In the genomic region with DNA sequence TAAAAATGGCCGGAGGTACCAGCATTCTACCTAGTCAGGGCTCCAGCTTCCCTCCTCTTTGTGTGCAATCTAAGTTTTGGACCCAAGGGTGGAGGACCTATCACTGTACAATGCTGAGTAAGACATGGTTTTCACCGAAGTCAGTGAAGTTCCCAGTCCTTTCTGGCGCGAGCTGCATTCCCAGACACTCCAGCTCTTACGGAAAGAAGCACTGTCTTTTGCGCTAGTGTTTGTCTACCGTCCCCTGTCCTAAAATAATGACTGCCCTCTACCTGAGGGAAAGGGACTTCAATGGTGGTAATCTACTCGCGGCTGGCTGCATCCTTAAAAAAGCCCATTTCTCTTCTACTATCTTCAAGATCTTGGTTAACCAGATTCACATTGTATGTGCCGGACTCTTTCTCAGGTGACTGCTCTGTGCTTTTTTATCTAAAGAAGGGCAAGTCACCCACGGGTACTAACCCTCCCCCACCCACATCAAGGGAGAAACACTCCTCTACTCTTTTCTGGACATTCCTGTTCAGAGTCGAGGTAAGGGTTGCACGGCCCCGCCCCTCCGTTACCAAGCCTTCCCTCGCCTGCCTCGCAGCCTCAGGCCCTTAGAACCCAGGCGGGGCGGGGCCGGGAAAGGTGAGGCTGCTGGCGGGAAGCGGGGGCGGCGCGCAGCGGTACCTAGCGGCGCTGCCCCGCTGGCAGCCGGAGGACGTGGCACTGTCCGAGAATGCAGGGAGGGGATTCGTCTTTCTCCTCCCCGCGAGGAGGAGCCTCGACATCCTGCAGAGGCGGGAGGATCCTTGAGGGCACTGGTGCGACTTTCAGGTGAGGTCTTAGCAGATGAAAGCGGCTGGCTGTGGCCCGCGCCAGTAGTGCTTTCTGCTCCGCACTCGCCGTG, we compare ENCODE assay signal across 8 cellular contexts.
DNase-seq lines count a peak whose midpoint lies in the region; ATAC-seq, FAIRE-seq and TF ChIP-seq lines count a peak whose summit lies in the region.
"Not testable (repeated sequence)": the region's sequence is repeated elsewhere in the genome, so short reads cannot be mapped to it uniquely, and the experiment has no call there.

No MANE protein-coding gene starts in this region.

- not testable (repeated sequence) for H3K79me2 ChIP-seq in OCI-LY1 (ENCODE audit: insufficient read depth, low read length); endothelial cell of umbilical vein (ENCODE audit: control insufficient read depth, insufficient read depth, low read length)

- H3F3A ChIP-seq in OCI-LY1 (ENCODE audit: insufficient read depth, low read length): not testable (repeated sequence)

- intact Hi-C loops in CD4-positive, alpha-beta memory T cell (cut with micrococcal nuclease); endothelial cell of umbilical vein (cut with micrococcal nuclease): not testable (repeated sequence)

- not testable (repeated sequence) for FAIRE-seq in endothelial cell of umbilical vein (lab: Jason Lieb, UNC)

- not testable (repeated sequence) for H3K9me2 ChIP-seq in OCI-LY1 (ENCODE audit: low read depth, low read length)

- H4K20me1 ChIP-seq in OCI-LY1 (ENCODE audit: insufficient read depth, low read length); endothelial cell of umbilical vein (replicated peaks; ENCODE audit: control insufficient read depth, extremely low read depth, insufficient read depth, low read length): not testable (repeated sequence)

- H3K27me3 ChIP-seq in CD4-positive, alpha-beta memory T cell (ENCODE audit: insufficient read depth, low read length); HUES6 (ENCODE audit: control insufficient read depth, insufficient read depth, low read length); OCI-LY1 (ENCODE audit: insufficient read depth, low read length); endothelial cell of umbilical vein (ENCODE audit: control insufficient read depth in 2 of 2, insufficient read depth in 2 of 2, low read length in 2 of 2): not testable (repeated sequence)

- H3K27ac ChIP-seq in CD4-positive, alpha-beta memory T cell (ENCODE audit: low read depth, low read length): peak overlapping the region; percentile 21
- not testable (repeated sequence) for H3K27ac ChIP-seq in HUES6 (ENCODE audit: low read depth, low read length); endothelial cell of umbilical vein (ENCODE audit: insufficient read depth, low read depth, low read length)
- peak overlapping the region; percentile 64 for H3K27ac ChIP-seq in OCI-LY1 (ENCODE audit: low read depth, low read length, poor library complexity, severe bottlenecking)

- not testable (repeated sequence) for TF ChIP-seq CTCF in OCI-LY1 (IDR thresholded peaks at IDR 0.05; ENCODE audit: low read length); endothelial cell of umbilical vein (IDR thresholded peaks at IDR 0.05; ENCODE audit: extremely low read depth in 1 of 2, insufficient read depth in 1 of 2, low read depth in 1 of 2, low read length in 2 of 2)

- not testable (repeated sequence) for H3K9me1 ChIP-seq in endothelial cell of umbilical vein (replicated peaks; ENCODE audit: control insufficient read depth, extremely low read depth, insufficient read depth, low read length)

- peak overlapping the region; percentile 80 to 89 (median 86) for H3K4me3 Mint-ChIP-seq in CD4-positive, alpha-beta memory T cell

- TF ChIP-seq POLR2A in endothelial cell of umbilical vein (IDR thresholded peaks at IDR 0.05; ENCODE audit: low read depth, low read length): not testable (repeated sequence)

- not testable (repeated sequence) for H3K9me3 ChIP-seq in CD4-positive, alpha-beta memory T cell (ENCODE audit: control insufficient read depth in 1 of 2, low read length in 2 of 2); HUES6 (ENCODE audit: control insufficient read depth, insufficient read depth, low read depth, low read length); OCI-LY1 (ENCODE audit: low read length); endothelial cell of umbilical vein (replicated peaks; ENCODE audit: control insufficient read depth, insufficient read depth, low read length)

- TSS peak; percentile 85 for BruUV-seq in endothelial cell of umbilical vein (replicated peaks; lab: Mats Ljungman, UMichigan)

- H3K27me3 Mint-ChIP-seq in CD4-positive, alpha-beta memory T cell: not testable (repeated sequence)

- not testable (repeated sequence) for H3K36me3 ChIP-seq in CD4-positive, alpha-beta memory T cell (ENCODE audit: insufficient read depth, low read length); HUES6 (ENCODE audit: control insufficient read depth, insufficient read depth, low read length); OCI-LY1 (ENCODE audit: insufficient read depth, low read length); endothelial cell of umbilical vein (ENCODE audit: control insufficient read depth in 2 of 2, extremely low read depth in 1 of 2, insufficient read depth in 2 of 2, low read length in 2 of 2)

- H3K4me3 ChIP-seq in CD4-positive, alpha-beta memory T cell (ENCODE audit: low read length in 2 of 2): peak overlapping the region in 1 of 2 donors; percentile 55
- H3K4me3 ChIP-seq in HUES6 (ENCODE audit: low read depth, low read length): peak overlapping the region; percentile 61
- H3K4me3 ChIP-seq in OCI-LY1 (ENCODE audit: low read depth, low read length, poor library complexity, severe bottlenecking): peak overlapping the region; percentile 69
- peak overlapping the region; percentile 33 to 56 (median 55) for H3K4me3 ChIP-seq in endothelial cell of umbilical vein (replicated peaks in 1 of 3; ENCODE audit: insufficient read depth in 1 of 3, low read depth in 1 of 3, low read length in 3 of 3)

- H2AFZ ChIP-seq in OCI-LY1 (ENCODE audit: low read length): not testable (repeated sequence)
- peak overlapping the region; percentile 88 for H2AFZ ChIP-seq in endothelial cell of umbilical vein (ENCODE audit: low read depth, low read length)

- H3K4me2 ChIP-seq in OCI-LY1 (ENCODE audit: low read length): peak overlapping the region; percentile 60
- H3K4me2 ChIP-seq in endothelial cell of umbilical vein (ENCODE audit: insufficient read depth, low read length): peak overlapping the region; percentile 74

- H3K36me3 Mint-ChIP-seq in CD4-positive, alpha-beta memory T cell: not testable (repeated sequence)

- CTCF ChIA-PET in CD4-positive, alpha-beta memory T cell (lab: Charles Lee; ENCODE audit: partially characterized antibody); endothelial cell of umbilical vein (lab: Charles Lee): not testable (repeated sequence)

- dilution Hi-C loops in endothelial cell of umbilical vein (cut with MboI; ENCODE audit: extremely low pct_ligation_motif_present, low sequenced_read_pairs): not testable (repeated sequence)

- ATAC-seq in GM21529 (IDR thresholded peaks at IDR 0.05; ENCODE audit: unreplicated experiment): peak; percentile 67

- H3K4me1 Mint-ChIP-seq in CD4-positive, alpha-beta memory T cell: peaks cover 10 to 31% (median 11%) of the 10 kb centered on the region in 4 donors

- H3K9me3 Mint-ChIP-seq in CD4-positive, alpha-beta memory T cell: not testable (repeated sequence)

- H3K27ac Mint-ChIP-seq in CD4-positive, alpha-beta memory T cell: peak overlapping the region in 6 of 7 donors; percentile 57 to 92 (median 70)

- DNase-seq in CD4-positive, alpha-beta memory T cell: peak; percentile 63 to 78 (median 69)
- DNase-seq in activated CD8-positive, alpha-beta memory T cell treated with anti-CD3 and anti-CD28 coated beads, Interleukin-2, amount 50 U/mL, for 4 hours: peak; percentile 65
- DNase-seq in endothelial cell of umbilical vein (ENCODE audit: low read depth, low spot score) (peak; percentile 90), midbrain (lab: John Stamatoyannopoulos, UW) (peak; percentile 72)
- peak; percentile 44 to 49 (median 48) for DNase-seq in stimulated activated CD4-positive, alpha-beta T cell treated with anti-CD3 and anti-CD28 coated beads, TNF-alpha, amount 100 ng/mL, for 48 hours (ENCODE audit: low read depth in 3 of 3)

- H3K9ac ChIP-seq in HUES6 (ENCODE audit: low read length) (peak overlapping the region; percentile 32), OCI-LY1 (ENCODE audit: low read length) (peak overlapping the region; percentile 56; the same call in 1 of the 2 replicates), endothelial cell of umbilical vein (replicated peaks; ENCODE audit: extremely low read depth, insufficient read depth, low read length) (peak overlapping the region; percentile 31)

- H3K4me1 ChIP-seq in CD4-positive, alpha-beta memory T cell (ENCODE audit: insufficient read depth, low read length); HUES6 (ENCODE audit: control insufficient read depth, insufficient read depth, low read length); endothelial cell of umbilical vein (ENCODE audit: control insufficient read depth, extremely low read depth, insufficient read depth, low read length): not testable (repeated sequence)
- peaks cover 22% of the 10 kb centered on the region for H3K4me1 ChIP-seq in OCI-LY1 (ENCODE audit: insufficient read depth, low read length, severe bottlenecking)

- POLR2A ChIA-PET in CD4-positive, alpha-beta memory T cell (lab: Charles Lee; ENCODE audit: partially characterized antibody); endothelial cell of umbilical vein (lab: Charles Lee): not testable (repeated sequence)
